Comparison of ENCODE assay signal across 1 cellular context in genomic region chr16:66502020-66502913, GRCh38.
TF ChIP-seq lines count a peak whose summit lies in the region.

No MANE protein-coding gene starts in this region.

TF ChIP-seq in HepG2, 621 proteins besides CTCF, POLR2A, EP300 and RAD21 (continued from another document):
- TF ChIP-seq ZNF512B (CRISPR knock-in tag; IDR thresholded peaks at IDR 0.05; ENCODE audit: borderline replicate concordance), result no peak
- TF ChIP-seq E2F5 (CRISPR knock-in tag; conservative IDR thresholded peaks at IDR 0.05), result no peak
- TF ChIP-seq TGIF2 (CRISPR knock-in tag; IDR thresholded peaks at IDR 0.05), result no peak
- peak; percentile 85 for TF ChIP-seq GATAD2A (CRISPR knock-in tag; IDR thresholded peaks at IDR 0.05)
- no peak for TF ChIP-seq ZFP36 (IDR thresholded peaks at IDR 0.05; ENCODE audit: borderline replicate concordance, low read depth, low read length, partially characterized antibody)
- TF ChIP-seq ZNF546 (CRISPR knock-in tag; conservative IDR thresholded peaks at IDR 0.05), result no peak
- no peak for TF ChIP-seq ZNF451 (CRISPR knock-in tag; IDR thresholded peaks at IDR 0.05)
- TF ChIP-seq TBL1XR1 (IDR thresholded peaks at IDR 0.05; ENCODE audit: borderline replicate concordance, low read length, partially characterized antibody), result no peak
